Comparison of ENCODE assay signal across 21 cellular contexts in the genomic region with DNA sequence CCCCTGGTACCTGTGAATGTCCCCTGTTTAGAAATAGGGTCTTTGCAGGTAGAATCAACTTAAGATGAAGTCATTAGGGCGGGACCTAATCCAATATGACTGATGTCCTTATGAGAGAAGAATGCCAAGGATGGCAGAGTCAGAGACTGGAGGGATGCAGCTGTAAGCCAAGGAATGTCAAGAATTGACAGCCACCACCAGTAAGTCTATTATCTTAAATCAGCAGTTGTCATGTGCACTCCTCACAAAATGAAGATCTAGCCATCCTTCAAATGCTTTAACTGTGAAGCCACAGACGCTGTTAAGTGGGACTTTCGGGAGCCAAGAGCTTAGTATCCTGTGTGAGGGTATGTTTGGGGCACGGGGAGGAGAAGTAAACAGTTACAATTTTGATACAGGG.
"Had no signal": no experiment of that assay in that cellular context is flagged by ENCODE, and none has a peak within 500 bp of the region (broad histone marks: within the 10 kb centered on the region; RNA-seq: fewer than 3 reads in every experiment).

No MANE protein-coding gene starts in this region.

- H3K36me3 ChIP-seq: esophagus squamous epithelium, gastroesophageal sphincter, pancreas, suprapubic skin, thyroid gland had no signal

- H3K27ac ChIP-seq: epithelial cell of prostate, esophagus squamous epithelium, gastroesophageal sphincter, pancreas, suprapubic skin, thyroid gland, upper lobe of left lung, vagina had no signal

- H3K4me3 ChIP-seq: esophagus squamous epithelium, gastroesophageal sphincter, lung, pancreas, smooth muscle cell, suprapubic skin, thyroid gland, upper lobe of left lung, vagina had no signal

- H3K4me2 ChIP-seq: smooth muscle cell had no signal

- H3K27me3 Mint-ChIP-seq: effector memory CD8-positive, alpha-beta T cell; natural killer cell treated with Interleukin-12 subunit alpha and Interleukin-12 subunit beta and Interleukin-15 and Interleukin-18, amount 100 ng/mL, for 72 hours had no signal

- H3K9me3 ChIP-seq: esophagus squamous epithelium, gastroesophageal sphincter, pancreas, suprapubic skin, thyroid gland, upper lobe of left lung, vagina had no signal

- H3K4me3 Mint-ChIP-seq: effector memory CD8-positive, alpha-beta T cell; natural killer cell treated with Interleukin-12 subunit alpha and Interleukin-12 subunit beta and Interleukin-15 and Interleukin-18, amount 100 ng/mL, for 72 hours had no signal

- H3K27me3 ChIP-seq: esophagus squamous epithelium, gastroesophageal sphincter, pancreas, suprapubic skin, thyroid gland, upper lobe of left lung, vagina had no signal

- H3K27ac Mint-ChIP-seq: effector memory CD8-positive, alpha-beta T cell; progenitor cell of endocrine pancreas had no signal

- DNase-seq: effector memory CD8-positive, alpha-beta T cell; esophagus squamous epithelium; foreskin fibroblast; glutamatergic neuron; left cardiac atrium; left ventricle myocardium superior; occipital lobe; pancreas; right cardiac atrium; stimulated activated CD4-positive, alpha-beta T cell treated with anti-CD3 and anti-CD28 coated beads, Interleukin-2, amount 100 ng/mL, for 48 hours; stimulated activated naive CD4-positive, alpha-beta T cell treated with Interleukin-2 at 50 U/mL for 16 hours; thyroid gland; upper lobe of left lung had no signal

- H3K9me3 Mint-ChIP-seq: effector memory CD8-positive, alpha-beta T cell; natural killer cell treated with Interleukin-12 subunit alpha and Interleukin-12 subunit beta and Interleukin-15 and Interleukin-18, amount 100 ng/mL, for 72 hours had no signal

- H3K4me1 ChIP-seq: esophagus squamous epithelium, gastroesophageal sphincter, pancreas, suprapubic skin, thyroid gland, upper lobe of left lung, vagina had no signal
